Comparison of ENCODE assay signal across 10 cellular contexts in the genomic region with DNA sequence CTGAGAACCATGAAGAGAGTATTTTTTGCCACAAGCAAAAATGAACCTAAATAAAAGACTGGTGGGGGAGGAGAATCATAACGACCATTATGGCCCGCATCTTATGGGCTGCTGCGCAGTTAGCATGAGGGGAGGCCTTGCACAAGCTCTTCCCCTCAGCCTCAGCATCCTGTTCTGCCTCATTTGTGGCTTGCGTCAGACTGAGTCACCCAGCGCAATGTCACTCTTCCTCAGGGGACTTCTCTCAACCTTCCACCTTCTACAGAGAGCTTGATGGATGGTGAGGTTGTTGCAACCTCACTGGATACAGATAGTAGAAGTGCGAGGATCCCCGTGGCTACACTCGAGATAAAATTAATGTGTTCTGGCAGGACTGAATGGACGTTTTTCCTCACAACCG. TPM values are rescaled to one million over a fixed set of nuclear protein-coding genes. Genes with fewer than 3 reads are reported as not detected.
A peak's percentile ranks its signal among the peaks of the same experiment; 100 is the strongest.
DNase-seq lines count a peak whose midpoint lies in the region; ATAC-seq, FAIRE-seq and TF ChIP-seq lines count a peak whose summit lies in the region.
"Had no signal": no experiment of that assay in that cellular context is flagged by ENCODE, and none has a peak within 500 bp of the region (broad histone marks: within the 10 kb centered on the region; RNA-seq: fewer than 3 reads in every experiment).

No MANE protein-coding gene starts in this region.

- FAIRE-seq in small intestine (lab: Jason Lieb, UNC), result no peak
- FAIRE-seq: endometrium had no signal

- BruUV-seq in MCF 10A (replicated peaks; lab: Mats Ljungman, UMichigan), result no TSS peak
- BruUV-seq in mammary epithelial cell (replicated peaks; lab: Mats Ljungman, UMichigan), result no TSS peak
- BruUV-seq in Panc1 (replicated peaks; lab: Mats Ljungman, UMichigan), result no TSS peak

- peak; percentile 79 for ATAC-seq in Panc1
- ATAC-seq in stimulated activated naive CD8-positive, alpha-beta T cell treated with anti-CD3 and anti-CD28 coated beads, Interleukin-15, amount 100 ng/mL, for 72 hours, result peak; percentile 99

- no peaks in the 10 kb centered on the region for H3K4me1 ChIP-seq in mammary epithelial cell (ENCODE audit: insufficient read depth, low read length)
- H3K4me1 ChIP-seq in Panc1 (ENCODE audit: control insufficient read depth, insufficient read depth, low read length), result no peaks in the 10 kb centered on the region
- H3K4me1 ChIP-seq in small intestine (ENCODE audit: control insufficient read depth in 2 of 2, insufficient read depth in 1 of 2, low read depth in 1 of 2, low read length in 1 of 2), result peaks cover 0 to 2% of the 10 kb centered on the region in 2 donors

- intact Hi-C loops in MCF 10A (cut with micrococcal nuclease), result no loop called here
- intact Hi-C loops in mammary epithelial cell (cut with micrococcal nuclease), result no loop called here
- intact Hi-C loops in Panc1 (cut with micrococcal nuclease; ENCODE audit: unreplicated experiment), result loop anchor here (10.0 kb wide), 1 partner anchor 378 kb away; no protein-coding TSS in a partner anchor

- H3K4me3 ChIP-seq in mammary epithelial cell (replicated peaks in 1 of 3; ENCODE audit: insufficient read depth in 1 of 3, low read depth in 2 of 3, low read length in 3 of 3), result no peak overlapping the region
- no peak overlapping the region for H3K4me3 ChIP-seq in Panc1 (ENCODE audit: low read depth in 2 of 2, low read length in 2 of 2)
- no peak overlapping the region for H3K4me3 ChIP-seq in fibroblast of mammary gland (ENCODE audit: control insufficient read depth, low read depth, low read length)
- no peak overlapping the region for H3K4me3 ChIP-seq in small intestine (ENCODE audit: low read depth in 1 of 2, low read length in 2 of 2)
- H3K4me3 ChIP-seq: thoracic aorta had no signal

- H3K27me3 ChIP-seq in mammary epithelial cell (ENCODE audit: insufficient read depth, low read length) (no peaks in the 10 kb centered on the region), Panc1 (ENCODE audit: control insufficient read depth, insufficient read depth, low read length) (no peaks in the 10 kb centered on the region), small intestine (ENCODE audit: control insufficient read depth in 2 of 2, insufficient read depth in 2 of 2, low read length in 2 of 2) (no peaks in the 10 kb centered on the region)

- no peak overlapping the region for H3K4me2 ChIP-seq in mammary epithelial cell (ENCODE audit: insufficient read depth, low read depth, low read length)

- no peak overlapping the region for H2AFZ ChIP-seq in mammary epithelial cell (ENCODE audit: low read depth, low read length)

- in situ Hi-C loops in mammary epithelial cell (cut with MboI; ENCODE audit: low sequenced_read_pairs in 2 of 2), result no loop called here
- in situ Hi-C loops in Panc1 (cut with HindIII; ENCODE audit: low pct_unique_long_range_greater_than_20kb, low sequenced_read_pairs), result no loop called here

- H3K4me1 Mint-ChIP-seq in MCF 10A (ENCODE audit: insufficient read depth, unreplicated experiment), result peaks cover 6% of the 10 kb centered on the region
- H3K4me1 Mint-ChIP-seq in stimulated activated naive CD8-positive, alpha-beta T cell treated with anti-CD3 and anti-CD28 coated beads, Interleukin-15, amount 100 ng/mL, for 72 hours, result peaks cover 45% of the 10 kb centered on the region

- peak overlapping the region; percentile 10 for H3K27ac Mint-ChIP-seq in MCF 10A (ENCODE audit: low read depth, unreplicated experiment)
- peak overlapping the region in 1 of 2 donors; percentile 46 for H3K27ac Mint-ChIP-seq in stimulated activated naive CD8-positive, alpha-beta T cell treated with anti-CD3 and anti-CD28 coated beads, Interleukin-15, amount 100 ng/mL, for 72 hours

- no peaks in the 10 kb centered on the region for H3K27me3 Mint-ChIP-seq in MCF 10A (ENCODE audit: insufficient read depth, unreplicated experiment)
- H3K27me3 Mint-ChIP-seq in stimulated activated naive CD8-positive, alpha-beta T cell treated with anti-CD3 and anti-CD28 coated beads, Interleukin-15, amount 100 ng/mL, for 72 hours, result no peaks in the 10 kb centered on the region

- peak; percentile 29 for DNase-seq in MCF 10A (ENCODE audit: unreplicated experiment)
- DNase-seq in mammary epithelial cell, result no peak
- peak; percentile 25 for DNase-seq in Panc1 (ENCODE audit: low read depth, low spot score)
- peak; percentile 47 for DNase-seq in fibroblast of mammary gland (ENCODE audit: low read depth)
- peak; percentile 37 to 71 for DNase-seq in stimulated activated naive CD8-positive, alpha-beta T cell treated with anti-CD3 and anti-CD28 coated beads, Interleukin-15, amount 100 ng/mL, for 72 hours
- DNase-seq in small intestine, result no peak
- no peak for DNase-seq in COR-L47 (lab: John Stamatoyannopoulos, UW)
- no peak for DNase-seq in NCI-H748 (lab: John Stamatoyannopoulos, UW; ENCODE audit: unreplicated experiment)

- CTCF ChIA-PET in MCF 10A (lab: Yijun Ruan, JAX), result interaction anchor here (2.1 to 2.3 kb wide), 2 partner anchors 9 to 49 kb away, joined by 7 to 9 read pairs; no protein-coding TSS in a partner anchor
- CTCF ChIA-PET in mammary epithelial cell (lab: Charles Lee; ENCODE audit: low non-redundant PET), result no interaction called here
- CTCF ChIA-PET in Panc1 (lab: Charles Lee), result no interaction called here

- no peaks in the 10 kb centered on the region for H3K9me3 Mint-ChIP-seq in MCF 10A (ENCODE audit: unreplicated experiment)
- H3K9me3 Mint-ChIP-seq in stimulated activated naive CD8-positive, alpha-beta T cell treated with anti-CD3 and anti-CD28 coated beads, Interleukin-15, amount 100 ng/mL, for 72 hours, result no peaks in the 10 kb centered on the region

- POLR2A ChIA-PET in MCF 10A (lab: Yijun Ruan, JAX) (interaction anchor here (0.7 to 1.3 kb wide), 4 partner anchors 15 to 344 kb away, joined by 3 to 7 read pairs (median 4); a partner anchor contains a TSS), Panc1 (lab: Charles Lee) (no interaction called here)

- 73% methylated on average over 7 of the region's 10 CpGs for WGBS in mammary epithelial cell (ENCODE audit: low coverage, missing lambda C conversion rate)
- WGBS in small intestine, 3 donors, result 59 to 66% (median 64%) methylated on average over 10 of the region's 10 CpGs

- peaks cover 41% of the 10 kb centered on the region for H3K36me3 Mint-ChIP-seq in MCF 10A (ENCODE audit: insufficient read depth, unreplicated experiment)

- no peak overlapping the region for H3K9ac ChIP-seq in mammary epithelial cell (ENCODE audit: insufficient read depth, low read length)

- no peak overlapping the region for H3K4me3 Mint-ChIP-seq in MCF 10A (ENCODE audit: unreplicated experiment)
- H3K4me3 Mint-ChIP-seq in stimulated activated naive CD8-positive, alpha-beta T cell treated with anti-CD3 and anti-CD28 coated beads, Interleukin-15, amount 100 ng/mL, for 72 hours, result no peak overlapping the region

- H3K36me3 ChIP-seq in mammary epithelial cell (ENCODE audit: insufficient read depth, low read length) (peaks cover 13% of the 10 kb centered on the region), Panc1 (ENCODE audit: control insufficient read depth, insufficient read depth, low read length) (peaks cover 21% of the 10 kb centered on the region), small intestine (ENCODE audit: control insufficient read depth in 2 of 2, insufficient read depth in 2 of 2, low read length in 2 of 2) (peaks cover 5 to 8% of the 10 kb centered on the region in 2 donors)

- no peaks in the 10 kb centered on the region for H3K9me3 ChIP-seq in mammary epithelial cell (replicated peaks; ENCODE audit: insufficient read depth, low read length)
- no peaks in the 10 kb centered on the region for H3K9me3 ChIP-seq in Panc1 (ENCODE audit: control insufficient read depth, insufficient read depth, low read depth, low read length)
- no peaks in the 10 kb centered on the region for H3K9me3 ChIP-seq in small intestine (ENCODE audit: control insufficient read depth, low read depth)
- H3K9me3 ChIP-seq: thoracic aorta had no signal

- TF ChIP-seq CTCF in MCF 10A (IDR thresholded peaks at IDR 0.05; ENCODE audit: unreplicated experiment) (no peak), mammary epithelial cell (conservative IDR thresholded peaks at IDR 0.05 in 1 of 2, IDR thresholded peaks at IDR 0.05 in 1 of 2; ENCODE audit: extremely low read depth in 1 of 2, insufficient read depth in 1 of 2, low read depth in 1 of 2, low read length in 2 of 2) (no peak), Panc1 (IDR thresholded peaks at IDR 0.05) (no peak), fibroblast of mammary gland (conservative IDR thresholded peaks at IDR 0.05; ENCODE audit: control insufficient read depth, insufficient read depth, low read depth, low read length) (no peak)

- dilution Hi-C loops in mammary epithelial cell (cut with HindIII; ENCODE audit: low sequenced_read_pairs), result no loop called here

- H4K20me1 ChIP-seq in mammary epithelial cell (ENCODE audit: insufficient read depth, low read length), result no peaks in the 10 kb centered on the region

- no peaks in the 10 kb centered on the region for H3K79me2 ChIP-seq in mammary epithelial cell (ENCODE audit: insufficient read depth, low read length)

- no peak overlapping the region for H3K27ac ChIP-seq in mammary epithelial cell (ENCODE audit: insufficient read depth, low read depth, low read length)
- H3K27ac ChIP-seq in Panc1 (ENCODE audit: low read length), result no peak overlapping the region
- H3K27ac ChIP-seq in small intestine (ENCODE audit: low read depth in 1 of 2, low read length in 1 of 2), result no peak overlapping the region
- H3K27ac ChIP-seq: thoracic aorta had no signal

RNA-seq across cellular contexts. Expression of a gene that starts 16.8 kb away (rescaled TPM):
- not detected in 2 replicates for total RNA-seq in MCF 10A (2022)
- total RNA-seq in mammary epithelial cell, result under 1 TPM in 1 of 2 donors, not detected in 1; 0.33 TPM
- not detected for polyA plus RNA-seq in mammary epithelial cell
- not detected for polyA minus RNA-seq in mammary epithelial cell
- total RNA-seq in Panc1 (2021; ENCODE audit: unreplicated experiment), result 0.41 TPM
- not detected for polyA plus RNA-seq in Panc1 (2012; ENCODE audit: insufficient read length)
- polyA plus RNA-seq in small intestine, result not detected
- total RNA-seq: thoracic aorta had no signal

RNA-seq across cellular contexts. Expression of a gene that starts 17.5 kb away (rescaled TPM):
- total RNA-seq in MCF 10A (2022) (272 and 389 TPM in 2 replicates), mammary epithelial cell (100 to 1,000 TPM; 165 to 199 TPM), Panc1 (2021; ENCODE audit: unreplicated experiment) (188 TPM)
- polyA plus RNA-seq in mammary epithelial cell (147 TPM), small intestine (100 to 1,000 TPM; 232 to 301 (median 256) TPM)
- 102 TPM for polyA minus RNA-seq in mammary epithelial cell
- polyA plus RNA-seq in Panc1 (2012; ENCODE audit: insufficient read length), result 159 TPM

RNA-seq across cellular contexts. Expression of a gene that starts 37.6 kb away (rescaled TPM):
- total RNA-seq in MCF 10A (2022) (not detected in 2 replicates), mammary epithelial cell (10 to 100 TPM in 1 of 2 donors, 1 to 10 TPM in 1; 8.8 to 27.4 TPM), Panc1 (2021; ENCODE audit: unreplicated experiment) (0.39 TPM)
- polyA plus RNA-seq in mammary epithelial cell (8.8 TPM), small intestine (under 1 TPM in 1 of 3 donors, not detected in 2; 0.06 TPM)
- 9.9 TPM for polyA minus RNA-seq in mammary epithelial cell
- not detected for polyA plus RNA-seq in Panc1 (2012; ENCODE audit: insufficient read length)

Comparison
In these comparisons a context has a peak if more than half of its experiments do, and no peak if none do; other contexts are left out.
1. DNase-seq: peak in MCF 10A (single experiment), Panc1 (single experiment), fibroblast of mammary gland (single experiment) and stimulated activated naive CD8-positive, alpha-beta T cell treated with anti-CD3 and anti-CD28 coated beads, Interleukin-15, amount 100 ng/mL, for 72 hours (2 of 2); none in mammary epithelial cell (single experiment), small intestine (single experiment), COR-L47 (single experiment) and NCI-H748 (single experiment).